1 cellular context compared by ENCODE assay signal in genomic region chr6:3023663-3024483, GRCh38.
TF ChIP-seq lines count a peak whose summit lies in the region.

No MANE protein-coding gene starts in this region.

TF ChIP-seq in K562, 482 proteins besides CTCF, POLR2A, EP300 and RAD21 (continued from another document and continues in another):
- no peak for TF ChIP-seq SLC30A9 (CRISPR knock-in tag; IDR thresholded peaks at IDR 0.05)
- TF ChIP-seq TARDBP (IDR thresholded peaks at IDR 0.05): 0 out of 2 replicates have a peak, but pooled peaks have one; percentile 30
- TF ChIP-seq CGGBP1 (CRISPR knock-in tag; IDR thresholded peaks at IDR 0.05): 0 out of 2 replicates have a peak, but pooled peaks have one; percentile 38
- TF ChIP-seq DMBX1 (CRISPR knock-in tag; IDR thresholded peaks at IDR 0.05; ENCODE audit: borderline replicate concordance): peak; percentile 85
- TF ChIP-seq SP1 (CRISPR knock-in tag; IDR thresholded peaks at IDR 0.05): peak; percentile 93
- peak; percentile 93 for TF ChIP-seq RBFOX2 (IDR thresholded peaks at IDR 0.05; ENCODE audit: low read depth, low read length)
- TF ChIP-seq ID3 (CRISPR knock-in tag; IDR thresholded peaks at IDR 0.05): no peak
- TF ChIP-seq ID3 (tag; IDR thresholded peaks at IDR 0.05): peak; percentile 78
- TF ChIP-seq MYNN (IDR thresholded peaks at IDR 0.05): peak; percentile 83; the same call in 1 of the 2 replicates
- no peak for TF ChIP-seq MYNN (CRISPR knock-in tag; IDR thresholded peaks at IDR 0.05)
- TF ChIP-seq CREB5 (CRISPR knock-in tag; IDR thresholded peaks at IDR 0.05): peak; percentile 51; the same call in 1 of the 2 replicates
- peak; percentile 70 for TF ChIP-seq ESRRA (IDR thresholded peaks at IDR 0.05; ENCODE audit: borderline replicate concordance, low read depth)
- TF ChIP-seq TCF7L2 (IDR thresholded peaks at IDR 0.05; ENCODE audit: low read depth, low read length): no peak
- TF ChIP-seq DDX20 (tag; IDR thresholded peaks at IDR 0.05; ENCODE audit: low read depth): no peak
- no peak; the same call in none of the 2 replicates for TF ChIP-seq SMARCA4 (IDR thresholded peaks at IDR 0.05)
- TF ChIP-seq ZZZ3 (IDR thresholded peaks at IDR 0.05): no peak
- peak; percentile 88; the same call in 1 of the 2 replicates for TF ChIP-seq TCF7 (IDR thresholded peaks at IDR 0.05; ENCODE audit: borderline replicate concordance)
- TF ChIP-seq FOXJ2 (tag; IDR thresholded peaks at IDR 0.05): no peak
- peak; percentile 86 for TF ChIP-seq NEUROD1 (IDR thresholded peaks at IDR 0.05; ENCODE audit: borderline replicate concordance, low read depth, low read length, partially characterized antibody)
- no peak for TF ChIP-seq RBM17 (IDR thresholded peaks at IDR 0.05; ENCODE audit: borderline replicate concordance, low read depth, low read length)
- no peak; the same call in 1 of the 2 replicates for TF ChIP-seq NR4A1 (CRISPR knock-in tag; IDR thresholded peaks at IDR 0.05)
- peak; percentile 94 for TF ChIP-seq NR4A1 (tag; IDR thresholded peaks at IDR 0.05)
- no peak for TF ChIP-seq CTCFL (IDR thresholded peaks at IDR 0.05; ENCODE audit: borderline replicate concordance, insufficient read depth, low read depth, low read length, poor library complexity, severe bottlenecking)
- peak; percentile 95 for TF ChIP-seq MAFK (IDR thresholded peaks at IDR 0.05; ENCODE audit: low read length)
- no peak for TF ChIP-seq ZNF699 (CRISPR knock-in tag; IDR thresholded peaks at IDR 0.05; ENCODE audit: insufficient replicate concordance)
- peak; percentile 93 for TF ChIP-seq JUN (IDR thresholded peaks at IDR 0.05; ENCODE audit: borderline replicate concordance, low read depth, low read length)
- TF ChIP-seq JUN (CRISPR knock-in tag; IDR thresholded peaks at IDR 0.05; ENCODE audit: borderline replicate concordance): peak; percentile 96; the same call in 1 of the 2 replicates
- TF ChIP-seq MAZ (CRISPR knock-in tag; conservative IDR thresholded peaks at IDR 0.05 in 1 of 2, IDR thresholded peaks at IDR 0.05 in 1 of 2): peak; percentile 73 to 95
- TF ChIP-seq ZFP1 (CRISPR knock-in tag; IDR thresholded peaks at IDR 0.05): no peak; the same call in 1 of the 2 replicates
- no peak for TF ChIP-seq SNRNP70 (optimal IDR thresholded peaks at IDR 0.05; ENCODE audit: low read depth, low read length)
- no peak for TF ChIP-seq NR2C1 (IDR thresholded peaks at IDR 0.05)
- peak; percentile 5; the same call in 1 of the 2 replicates for TF ChIP-seq NR2C1 (tag; IDR thresholded peaks at IDR 0.05)
- TF ChIP-seq IRF9 (tag; IDR thresholded peaks at IDR 0.05): peak; percentile 61; the same call in 1 of the 2 replicates
- TF ChIP-seq RBM25 (IDR thresholded peaks at IDR 0.05; ENCODE audit: low read depth, low read length, severe bottlenecking): no peak
- TF ChIP-seq MEIS2 (IDR thresholded peaks at IDR 0.05; ENCODE audit: partially characterized antibody): peak; percentile 52
- TF ChIP-seq ZNF3 (CRISPR knock-in tag; IDR thresholded peaks at IDR 0.05): no peak
- no peak for TF ChIP-seq GABPB2 (CRISPR knock-in tag; conservative IDR thresholded peaks at IDR 0.05)
- TF ChIP-seq ZC3H8 (IDR thresholded peaks at IDR 0.05): no peak
- TF ChIP-seq TBP (optimal IDR thresholded peaks at IDR 0.05; ENCODE audit: low read depth, low read length): peak; percentile 92
- TF ChIP-seq MIER1 (IDR thresholded peaks at IDR 0.05; ENCODE audit: low read depth): no peak
- peak; percentile 96 for TF ChIP-seq EP400 (IDR thresholded peaks at IDR 0.05)
- peak; percentile 88 for TF ChIP-seq NCOR1 (IDR thresholded peaks at IDR 0.05)
- no peak for TF ChIP-seq HMG20B (CRISPR knock-in tag; IDR thresholded peaks at IDR 0.05)
- TF ChIP-seq NELFE (IDR thresholded peaks at IDR 0.05; ENCODE audit: insufficient read depth, insufficient read length): no peak
- TF ChIP-seq NKRF (IDR thresholded peaks at IDR 0.05; ENCODE audit: borderline replicate concordance): peak; percentile 89
- TF ChIP-seq MAFF (IDR thresholded peaks at IDR 0.05; ENCODE audit: low read length): peak; percentile 83
- no peak for TF ChIP-seq ZNF354B (CRISPR knock-in tag; IDR thresholded peaks at IDR 0.05)
- TF ChIP-seq RBM15 (IDR thresholded peaks at IDR 0.05; ENCODE audit: insufficient read depth, low read length): no peak
- TF ChIP-seq CBX1 (IDR thresholded peaks at IDR 0.05; ENCODE audit: low read depth): peak; percentile 94
- TF ChIP-seq ZNF79 (CRISPR knock-in tag; IDR thresholded peaks at IDR 0.05; ENCODE audit: low read depth): 0 out of 2 replicates have a peak, but pooled peaks have one; percentile 7
- TF ChIP-seq KAT7 (CRISPR knock-in tag; IDR thresholded peaks at IDR 0.05; ENCODE audit: borderline replicate concordance): peak; percentile 63; the same call in 1 of the 2 replicates
- no peak for TF ChIP-seq RBM14 (IDR thresholded peaks at IDR 0.05; ENCODE audit: borderline replicate concordance, insufficient read depth, low read depth, low read length)
- TF ChIP-seq MED1 (CRISPR knock-in tag; IDR thresholded peaks at IDR 0.05; ENCODE audit: borderline replicate concordance): no peak
- TF ChIP-seq E2F4 (CRISPR knock-in tag; IDR thresholded peaks at IDR 0.05; ENCODE audit: low read depth): no peak; the same call in 1 of the 2 replicates
- TF ChIP-seq SMARCE1 (IDR thresholded peaks at IDR 0.05): peak; percentile 90
- TF ChIP-seq RFX7 (CRISPR knock-in tag; IDR thresholded peaks at IDR 0.05): 0 out of 2 replicates have a peak, but pooled peaks have one; percentile 40
- peak; percentile 65 for TF ChIP-seq CBFB (CRISPR knock-in tag; IDR thresholded peaks at IDR 0.05)
- no peak for TF ChIP-seq MYBL2 (IDR thresholded peaks at IDR 0.05; ENCODE audit: low read depth)
- TF ChIP-seq MYBL2 (CRISPR knock-in tag; IDR thresholded peaks at IDR 0.05; ENCODE audit: borderline replicate concordance): no peak
- TF ChIP-seq PTBP1 (IDR thresholded peaks at IDR 0.05; ENCODE audit: low read depth, low read length): no peak; the same call in 1 of the 2 replicates
- TF ChIP-seq ZNF121 (CRISPR knock-in tag; conservative IDR thresholded peaks at IDR 0.05): no peak
- TF ChIP-seq PYGO2 (tag; IDR thresholded peaks at IDR 0.05): no peak
- peak; percentile 20 for TF ChIP-seq POU5F1 (IDR thresholded peaks at IDR 0.05; ENCODE audit: borderline replicate concordance, low read depth, low read length, partially characterized antibody)
- no peak for TF ChIP-seq HNRNPL (IDR thresholded peaks at IDR 0.05; ENCODE audit: low read depth, low read length)
- TF ChIP-seq GTF2B (IDR thresholded peaks at IDR 0.05; ENCODE audit: extremely low read depth, insufficient read length): peak; percentile 62
- peak; percentile 77 for TF ChIP-seq POLR2AphosphoS2 (IDR thresholded peaks at IDR 0.05; ENCODE audit: low read length)
- 0 out of 2 replicates have a peak, but pooled peaks have one; percentile 34 for TF ChIP-seq ZFP91 (CRISPR knock-in tag; IDR thresholded peaks at IDR 0.05)
- TF ChIP-seq DACH1 (IDR thresholded peaks at IDR 0.05; ENCODE audit: partially characterized antibody): no peak
- TF ChIP-seq BDP1 (IDR thresholded peaks at IDR 0.05; ENCODE audit: insufficient read depth, insufficient read length): no peak
- TF ChIP-seq TAF15 (IDR thresholded peaks at IDR 0.05; ENCODE audit: low read depth, low read length): no peak
- TF ChIP-seq HDGF (IDR thresholded peaks at IDR 0.05): no peak
- peak; percentile 68 for TF ChIP-seq USF1 (CRISPR knock-in tag; IDR thresholded peaks at IDR 0.05)
- TF ChIP-seq SAFB2 (IDR thresholded peaks at IDR 0.05; ENCODE audit: borderline replicate concordance, low read depth, low read length, severe bottlenecking): no peak
- TF ChIP-seq BRCA1 (IDR thresholded peaks at IDR 0.05): no peak
- no peak for TF ChIP-seq BRCA1 (CRISPR knock-in tag; IDR thresholded peaks at IDR 0.05)
